In the genomic region with DNA sequence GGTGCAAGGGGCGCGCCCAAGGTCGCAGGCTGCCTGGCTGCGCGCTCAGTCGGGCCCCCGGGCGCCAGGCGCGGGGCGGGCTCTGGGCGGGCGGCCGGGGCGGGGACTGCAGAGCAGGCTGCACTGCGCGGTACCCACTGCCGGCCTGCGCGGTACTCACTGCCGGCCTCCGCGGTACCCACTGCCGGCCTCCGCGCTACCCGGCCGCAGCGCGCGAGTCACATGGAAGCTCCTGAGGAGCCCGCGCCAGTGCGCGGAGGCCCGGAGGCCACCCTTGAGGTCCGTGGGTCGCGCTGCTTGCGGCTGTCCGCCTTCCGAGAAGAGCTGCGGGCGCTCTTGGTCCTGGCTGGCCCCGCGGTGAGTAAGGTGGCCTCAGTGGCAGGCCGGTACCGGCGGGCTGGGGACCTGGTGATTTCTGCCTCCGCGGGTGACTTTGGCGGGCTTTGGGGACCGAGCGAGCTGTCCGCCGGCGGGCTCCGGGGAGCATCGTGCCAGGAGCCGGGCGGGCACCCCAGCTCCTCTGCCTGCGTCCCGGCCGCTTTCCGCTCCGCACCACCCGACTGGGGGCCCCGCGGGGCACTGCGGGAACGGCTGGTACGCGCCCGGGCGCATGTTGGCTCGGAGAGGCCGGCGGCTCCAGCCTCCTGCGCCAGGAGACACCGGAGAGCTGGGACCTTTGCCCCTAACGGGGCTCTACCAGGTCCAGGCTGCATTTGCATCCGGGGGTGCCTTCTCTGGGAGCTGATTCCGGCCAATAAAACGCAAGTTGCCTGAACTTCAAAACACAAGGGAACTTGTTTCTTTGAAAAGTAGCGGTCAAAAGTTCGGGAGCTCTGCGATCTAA, we compare ENCODE assay signal across 8 cellular contexts. TPM values are rescaled to one million over a fixed set of nuclear protein-coding genes. Genes with fewer than 3 reads are reported as not detected.
DNase-seq lines count a peak whose midpoint lies in the region; ATAC-seq and TF ChIP-seq lines count a peak whose summit lies in the region.

Gene SLC47A1, plus strand, starts transcription at position 137 of the 844 bp plus-strand sequence. Its CDS starts 86 bp downstream, at position 223.

- H2AFZ ChIP-seq in neural cell (ENCODE audit: low read depth, low read length): no peak within 1 kb of the TSS

- H3K9me2 ChIP-seq in neural cell (ENCODE audit: insufficient read depth, low read length): no peaks in the 10 kb centered on the region

- H3K4me2 ChIP-seq in neural cell (ENCODE audit: low read length): peak within 1 kb of the TSS; percentile 44

- no peaks in the 10 kb centered on the region for H4K20me1 ChIP-seq in neural cell (ENCODE audit: insufficient read depth)

- H3K9ac ChIP-seq in neural cell (ENCODE audit: low read length): no peak within 1 kb of the TSS

- H3K9me3 ChIP-seq in neural cell (ENCODE audit: low read length): no peaks in the 10 kb centered on the region

- TF ChIP-seq CTCF in fibroblast of the aortic adventitia (IDR thresholded peaks at IDR 0.05; ENCODE audit: insufficient read depth, low read length) (no peak), neural cell (IDR thresholded peaks at IDR 0.05; ENCODE audit: poor library complexity, severe bottlenecking) (no peak)

- peak within 1 kb of the TSS; percentile 60 for H3K4me3 ChIP-seq in fibroblast of the aortic adventitia (ENCODE audit: low read depth, low read length)
- peak within 1 kb of the TSS; percentile 63 for H3K4me3 ChIP-seq in neural cell (ENCODE audit: low read length)

- TF ChIP-seq RAD21 in neural cell (conservative IDR thresholded peaks at IDR 0.05): no peak

- H3K79me2 ChIP-seq in neural cell (replicated peaks; ENCODE audit: insufficient read depth, low read length): no peaks in the 10 kb centered on the region

- H3K36me3 ChIP-seq in neural cell (ENCODE audit: insufficient read depth, low read length): no peaks in the 10 kb centered on the region

- no peak for DNase-seq in activated CD4-positive, CD25-positive, alpha-beta regulatory T cell (lab: John Stamatoyannopoulos, UW)
- DNase-seq in activated CD4-positive, CD25-positive, alpha-beta regulatory T cell treated with anti-CD3 and anti-CD28 coated beads, Interleukin-2, amount 50 U/mL, for 72 hours: peak; percentile 36
- DNase-seq in fibroblast of the aortic adventitia (ENCODE audit: low read depth) (peak; percentile 22), NCI-H345 (lab: John Stamatoyannopoulos, UW) (no peak)

- TF ChIP-seq EP300 in neural cell (conservative IDR thresholded peaks at IDR 0.05; ENCODE audit: poor library complexity, severe bottlenecking): no peak

- no peak within 1 kb of the TSS for H3K27ac ChIP-seq in neural cell (ENCODE audit: low read length)

- H3F3A ChIP-seq in neural cell (ENCODE audit: insufficient read depth, low read length, poor library complexity, severe bottlenecking): no peaks in the 10 kb centered on the region

- ATAC-seq in activated CD4-positive, CD25-positive, alpha-beta regulatory T cell treated with anti-CD3 and anti-CD28 coated beads, Interleukin-2, amount 50 U/mL, for 24 hours: peak; percentile 43 to 77
- ATAC-seq in HG02610 (IDR thresholded peaks at IDR 0.05; ENCODE audit: unreplicated experiment) (no peak), GM19035 (IDR thresholded peaks at IDR 0.05; ENCODE audit: unreplicated experiment) (no peak)

- H3K27me3 ChIP-seq in neural cell (ENCODE audit: insufficient read depth, low read depth, low read length): peaks cover 35% of the 10 kb centered on the region

TF ChIP-seq in neural cell, 6 proteins besides CTCF, POLR2A, EP300 and RAD21:
- TF ChIP-seq EZH2 (IDR thresholded peaks at IDR 0.05; ENCODE audit: borderline replicate concordance, insufficient read depth, low read length, poor library complexity, severe bottlenecking) (peak; percentile 44), REST (IDR thresholded peaks at IDR 0.05; ENCODE audit: borderline replicate concordance) (no peak), POLR2AphosphoS5 (IDR thresholded peaks at IDR 0.05) (no peak)

RNA-seq across cellular contexts. Expression of gene SLC47A1, which starts in this region (rescaled TPM):
- total RNA-seq in fibroblast of the aortic adventitia (ENCODE audit: low replicate concordance): 0.27 and 0.65 TPM in 2 replicates
- polyA plus RNA-seq in neural cell: not detected in 2 replicates
- polyA minus RNA-seq in neural cell: not detected in 2 replicates

Comparison
In these comparisons a context has a peak if more than half of its experiments do, and no peak if none do; other contexts are left out.
1. Peak in DNase-seq and H3K4me3 ChIP-seq in fibroblast of the aortic adventitia; RNA of the gene not detected or under 1 TPM.
2. ATAC-seq: peak in activated CD4-positive, CD25-positive, alpha-beta regulatory T cell treated with anti-CD3 and anti-CD28 coated beads, Interleukin-2, amount 50 U/mL, for 24 hours (2 of 2); none in HG02610 (single experiment) and GM19035 (single experiment).